16 cellular contexts compared by ENCODE assay signal in genomic region chr2:29744976-29745375, GRCh38.
DNase-seq lines count a peak whose midpoint lies in the region; ATAC-seq and TF ChIP-seq lines count a peak whose summit lies in the region.
"Had no signal": no experiment of that assay in that cellular context is flagged by ENCODE, and none has a peak within 500 bp of the region (broad histone marks: within the 10 kb centered on the region; RNA-seq: fewer than 3 reads in every experiment).

No MANE protein-coding gene starts in this region.

- ATAC-seq in GM18867 (IDR thresholded peaks at IDR 0.05; ENCODE audit: unreplicated experiment) (peak; percentile 88), GM21381 (IDR thresholded peaks at IDR 0.05; ENCODE audit: unreplicated experiment) (peak; percentile 70), HG02884 (IDR thresholded peaks at IDR 0.05; ENCODE audit: unreplicated experiment) (peak; percentile 67), HG03457 (IDR thresholded peaks at IDR 0.05; ENCODE audit: unreplicated experiment) (peak; percentile 66), omental fat pad (ENCODE audit: low FRiP score) (no peak), left lung (no peak)
- ATAC-seq: foreskin keratinocyte had no signal

- intact Hi-C loops in left lung (cut with DNase I), result no loop called here

- H3K4me1 ChIP-seq in left lung, result no peaks in the 10 kb centered on the region
- H3K4me1 ChIP-seq: sigmoid colon had no signal

- DNase-seq in omental fat pad (ENCODE audit: low spot score) (no peak), left lung (no peak), SK-N-DZ (ENCODE audit: low spot score) (no peak), superior temporal gyrus (ENCODE audit: extremely low spot score) (no peak)
- DNase-seq: foreskin keratinocyte; HCEC 1CT; immature natural killer cell; mesenchymal stem cell; NCI-H2227 treated with DMSO at 0.1 percent for 48 hours; sigmoid colon; stimulated activated naive CD4-positive, alpha-beta T cell treated with Interleukin-2 at 50 U/mL for 16 hours had no signal

- no peaks in the 10 kb centered on the region for H3K27me3 ChIP-seq in left lung
- H3K27me3 ChIP-seq: foreskin keratinocyte, sigmoid colon had no signal

- TF ChIP-seq CTCF in omental fat pad (IDR thresholded peaks at IDR 0.05) (no peak), left lung (IDR thresholded peaks at IDR 0.05) (no peak)

- no peak overlapping the region for H3K27ac ChIP-seq in left lung
- H3K27ac ChIP-seq: foreskin keratinocyte, sigmoid colon, VCaP had no signal

- H3K4me3 ChIP-seq in left lung, result no peak overlapping the region
- H3K4me3 ChIP-seq: sigmoid colon had no signal

- H3K36me3 ChIP-seq in left lung, result no peaks in the 10 kb centered on the region
- H3K36me3 ChIP-seq: sigmoid colon had no signal

- H3K9me3 ChIP-seq in left lung, result no peaks in the 10 kb centered on the region
- H3K9me3 ChIP-seq: sigmoid colon had no signal

Comparison
In these comparisons a context has a peak if more than half of its experiments do, and no peak if none do; other contexts are left out.
1. ATAC-seq: peak in GM18867 (single experiment), GM21381 (single experiment), HG02884 (single experiment) and HG03457 (single experiment); none in omental fat pad (single experiment) and left lung (single experiment).